In the genomic region with DNA sequence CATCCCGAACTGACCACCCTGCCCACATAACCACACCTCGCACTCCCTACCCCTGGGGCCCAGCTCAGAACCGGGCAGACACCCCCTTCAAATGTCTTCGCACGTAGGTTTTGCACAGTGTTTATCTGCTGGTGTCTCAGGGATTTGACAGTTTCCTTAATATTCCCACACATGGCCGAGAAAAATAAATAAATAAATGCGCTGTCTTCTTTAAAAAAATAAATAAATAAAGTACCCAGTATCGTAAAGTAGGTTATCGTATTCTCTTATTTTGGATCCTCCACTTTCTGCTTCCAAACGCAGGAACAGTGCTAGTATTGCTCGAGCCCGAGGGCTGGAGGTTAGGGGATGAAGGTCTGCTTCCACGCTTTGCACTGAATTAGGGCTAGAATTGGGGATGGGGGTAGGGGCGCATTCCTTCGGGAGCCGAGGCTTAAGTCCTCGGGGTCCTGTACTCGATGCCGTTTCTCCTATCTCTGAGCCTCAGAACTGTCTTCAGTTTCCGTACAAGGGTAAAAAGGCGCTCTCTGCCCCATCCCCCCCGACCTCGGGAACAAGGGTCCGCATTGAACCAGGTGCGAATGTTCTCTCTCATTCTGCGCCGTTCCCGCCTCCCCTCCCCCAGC, we compare ENCODE assay signal across 8 cellular contexts. TPM values are rescaled to one million over a fixed set of nuclear protein-coding genes. Genes with fewer than 3 reads are reported as not detected.
DNase-seq lines count a peak whose midpoint lies in the region; ATAC-seq, FAIRE-seq and TF ChIP-seq lines count a peak whose summit lies in the region.

No MANE protein-coding gene starts in this region.

- peaks cover 32% of the 10 kb centered on the region for H3K4me1 ChIP-seq in astrocyte (ENCODE audit: insufficient read depth, low read length)

- H4K20me1 ChIP-seq in astrocyte (ENCODE audit: insufficient read depth, low read length), result peaks cover 31% of the 10 kb centered on the region

- H3K27ac ChIP-seq in astrocyte (ENCODE audit: low read depth, low read length), result peak overlapping the region; percentile 99

- H3K36me3 Mint-ChIP-seq in astrocyte (ENCODE audit: low read depth, unreplicated experiment), result peaks cover 12% of the 10 kb centered on the region

- H3K9me3 Mint-ChIP-seq in astrocyte (ENCODE audit: unreplicated experiment), result no peaks in the 10 kb centered on the region

- H3K27me3 Mint-ChIP-seq in astrocyte (ENCODE audit: low read depth, unreplicated experiment), result no peaks in the 10 kb centered on the region

- peaks cover 24% of the 10 kb centered on the region for H3K79me2 ChIP-seq in astrocyte (ENCODE audit: insufficient read depth, low read length)

- DNase-seq in GM12865 (ENCODE audit: low read depth) (no peak), HuH-7.5 (ENCODE audit: low spot score) (peak; percentile 43), astrocyte (ENCODE audit: low read depth) (no peak), kidney tubule cell (ENCODE audit: low spot score) (peak; percentile 58), stromal cell of bone marrow (ENCODE audit: low read depth) (peak; percentile 35), NCI-H524 (lab: John Stamatoyannopoulos, UW) (no peak), COLO668 (lab: John Stamatoyannopoulos, UW; ENCODE audit: unreplicated experiment) (no peak)

- no peak for ATAC-seq in HG02798 (IDR thresholded peaks at IDR 0.05; ENCODE audit: poor library complexity, unreplicated experiment)

- TF ChIP-seq CTCF in GM12865 (IDR thresholded peaks at IDR 0.05; ENCODE audit: insufficient read depth, low read depth, low read length, missing control alignments) (no peak), astrocyte (IDR thresholded peaks at IDR 0.05; ENCODE audit: insufficient read depth, low read depth, low read length) (no peak)

- H3K4me2 ChIP-seq in astrocyte (ENCODE audit: low read length), result peak overlapping the region; percentile 98

- peak overlapping the region; percentile 62 for H3K4me3 ChIP-seq in GM12865 (ENCODE audit: low read depth, low read length)
- peak overlapping the region; percentile 80 for H3K4me3 ChIP-seq in astrocyte (ENCODE audit: insufficient read depth, low read depth, low read length)

- H3K27ac Mint-ChIP-seq in astrocyte (ENCODE audit: unreplicated experiment), result peak overlapping the region; percentile 100

- no peak for FAIRE-seq in astrocyte (lab: Jason Lieb, UNC)

- peak overlapping the region; percentile 96 for H3K9ac ChIP-seq in astrocyte (ENCODE audit: low read length)

- H3K4me1 Mint-ChIP-seq in astrocyte (ENCODE audit: low read depth, unreplicated experiment), result peaks cover 17% of the 10 kb centered on the region

- H3K4me3 Mint-ChIP-seq in astrocyte (ENCODE audit: unreplicated experiment), result peak overlapping the region; percentile 90

- H3K36me3 ChIP-seq in astrocyte (ENCODE audit: insufficient read depth, low read length), result peaks cover 16% of the 10 kb centered on the region

- H2AFZ ChIP-seq in astrocyte (ENCODE audit: low read depth, low read length), result peak overlapping the region; percentile 79

- no peaks in the 10 kb centered on the region for H3K27me3 ChIP-seq in astrocyte (ENCODE audit: insufficient read depth, low read length)

- H3K9me3 ChIP-seq in astrocyte (ENCODE audit: insufficient read depth, low read depth, low read length), result no peaks in the 10 kb centered on the region

RNA-seq across cellular contexts. Expression of a gene that starts 0.7 kb away (rescaled TPM):
- total RNA-seq in astrocyte, result 33.9 and 57.7 TPM in 2 replicates

Comparison
In these comparisons a context has a peak if more than half of its experiments do, and no peak if none do; other contexts are left out.
1. DNase-seq: peak in HuH-7.5 (single experiment), kidney tubule cell (single experiment) and stromal cell of bone marrow (single experiment); none in GM12865 (single experiment), astrocyte (single experiment), NCI-H524 (0 of 2) and COLO668 (single experiment).